1 cellular context compared by ENCODE assay signal in the genomic region with DNA sequence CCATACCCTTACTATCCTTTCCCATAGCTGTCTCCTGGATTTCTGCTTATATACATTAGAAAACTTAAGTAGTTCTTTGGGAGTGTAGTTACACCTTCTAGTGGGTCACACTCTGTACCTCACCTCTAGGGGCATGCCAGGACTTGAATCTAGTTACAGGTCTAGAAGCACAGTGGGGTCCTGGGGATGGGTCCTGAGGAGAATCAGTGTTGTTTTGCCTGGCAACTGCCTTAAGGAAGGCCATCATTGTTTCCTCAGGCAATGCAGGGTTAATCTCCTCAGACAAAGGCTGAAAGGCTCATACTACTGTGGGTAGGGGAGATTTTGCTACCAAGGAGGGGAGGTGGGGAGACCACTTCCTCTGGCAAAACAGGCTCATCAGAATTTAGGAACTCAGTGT.
TF ChIP-seq lines count a peak whose summit lies in the region.

No MANE protein-coding gene starts in this region.

TF ChIP-seq in H1, 55 proteins besides CTCF, POLR2A, EP300 and RAD21:
- TF ChIP-seq TEAD4 (IDR thresholded peaks at IDR 0.05; ENCODE audit: low read depth, low read length), result no peak
- TF ChIP-seq TAF1 (IDR thresholded peaks at IDR 0.05; ENCODE audit: low read depth, low read length), result no peak
- no peak for TF ChIP-seq RBBP5 (IDR thresholded peaks at IDR 0.05; ENCODE audit: borderline replicate concordance, low read depth, low read length)
- TF ChIP-seq GABPA (IDR thresholded peaks at IDR 0.05; ENCODE audit: borderline replicate concordance, insufficient read depth, low read length), result no peak
- TF ChIP-seq SIN3A (conservative IDR thresholded peaks at IDR 0.05 in 1 of 2, IDR thresholded peaks at IDR 0.05 in 1 of 2; ENCODE audit: low read depth in 1 of 2, low read length in 2 of 2), result no peak
- TF ChIP-seq BCL11A (IDR thresholded peaks at IDR 0.05; ENCODE audit: low read depth in 2 of 2, low read length in 2 of 2), result no peak
- TF ChIP-seq, protein P1, sequence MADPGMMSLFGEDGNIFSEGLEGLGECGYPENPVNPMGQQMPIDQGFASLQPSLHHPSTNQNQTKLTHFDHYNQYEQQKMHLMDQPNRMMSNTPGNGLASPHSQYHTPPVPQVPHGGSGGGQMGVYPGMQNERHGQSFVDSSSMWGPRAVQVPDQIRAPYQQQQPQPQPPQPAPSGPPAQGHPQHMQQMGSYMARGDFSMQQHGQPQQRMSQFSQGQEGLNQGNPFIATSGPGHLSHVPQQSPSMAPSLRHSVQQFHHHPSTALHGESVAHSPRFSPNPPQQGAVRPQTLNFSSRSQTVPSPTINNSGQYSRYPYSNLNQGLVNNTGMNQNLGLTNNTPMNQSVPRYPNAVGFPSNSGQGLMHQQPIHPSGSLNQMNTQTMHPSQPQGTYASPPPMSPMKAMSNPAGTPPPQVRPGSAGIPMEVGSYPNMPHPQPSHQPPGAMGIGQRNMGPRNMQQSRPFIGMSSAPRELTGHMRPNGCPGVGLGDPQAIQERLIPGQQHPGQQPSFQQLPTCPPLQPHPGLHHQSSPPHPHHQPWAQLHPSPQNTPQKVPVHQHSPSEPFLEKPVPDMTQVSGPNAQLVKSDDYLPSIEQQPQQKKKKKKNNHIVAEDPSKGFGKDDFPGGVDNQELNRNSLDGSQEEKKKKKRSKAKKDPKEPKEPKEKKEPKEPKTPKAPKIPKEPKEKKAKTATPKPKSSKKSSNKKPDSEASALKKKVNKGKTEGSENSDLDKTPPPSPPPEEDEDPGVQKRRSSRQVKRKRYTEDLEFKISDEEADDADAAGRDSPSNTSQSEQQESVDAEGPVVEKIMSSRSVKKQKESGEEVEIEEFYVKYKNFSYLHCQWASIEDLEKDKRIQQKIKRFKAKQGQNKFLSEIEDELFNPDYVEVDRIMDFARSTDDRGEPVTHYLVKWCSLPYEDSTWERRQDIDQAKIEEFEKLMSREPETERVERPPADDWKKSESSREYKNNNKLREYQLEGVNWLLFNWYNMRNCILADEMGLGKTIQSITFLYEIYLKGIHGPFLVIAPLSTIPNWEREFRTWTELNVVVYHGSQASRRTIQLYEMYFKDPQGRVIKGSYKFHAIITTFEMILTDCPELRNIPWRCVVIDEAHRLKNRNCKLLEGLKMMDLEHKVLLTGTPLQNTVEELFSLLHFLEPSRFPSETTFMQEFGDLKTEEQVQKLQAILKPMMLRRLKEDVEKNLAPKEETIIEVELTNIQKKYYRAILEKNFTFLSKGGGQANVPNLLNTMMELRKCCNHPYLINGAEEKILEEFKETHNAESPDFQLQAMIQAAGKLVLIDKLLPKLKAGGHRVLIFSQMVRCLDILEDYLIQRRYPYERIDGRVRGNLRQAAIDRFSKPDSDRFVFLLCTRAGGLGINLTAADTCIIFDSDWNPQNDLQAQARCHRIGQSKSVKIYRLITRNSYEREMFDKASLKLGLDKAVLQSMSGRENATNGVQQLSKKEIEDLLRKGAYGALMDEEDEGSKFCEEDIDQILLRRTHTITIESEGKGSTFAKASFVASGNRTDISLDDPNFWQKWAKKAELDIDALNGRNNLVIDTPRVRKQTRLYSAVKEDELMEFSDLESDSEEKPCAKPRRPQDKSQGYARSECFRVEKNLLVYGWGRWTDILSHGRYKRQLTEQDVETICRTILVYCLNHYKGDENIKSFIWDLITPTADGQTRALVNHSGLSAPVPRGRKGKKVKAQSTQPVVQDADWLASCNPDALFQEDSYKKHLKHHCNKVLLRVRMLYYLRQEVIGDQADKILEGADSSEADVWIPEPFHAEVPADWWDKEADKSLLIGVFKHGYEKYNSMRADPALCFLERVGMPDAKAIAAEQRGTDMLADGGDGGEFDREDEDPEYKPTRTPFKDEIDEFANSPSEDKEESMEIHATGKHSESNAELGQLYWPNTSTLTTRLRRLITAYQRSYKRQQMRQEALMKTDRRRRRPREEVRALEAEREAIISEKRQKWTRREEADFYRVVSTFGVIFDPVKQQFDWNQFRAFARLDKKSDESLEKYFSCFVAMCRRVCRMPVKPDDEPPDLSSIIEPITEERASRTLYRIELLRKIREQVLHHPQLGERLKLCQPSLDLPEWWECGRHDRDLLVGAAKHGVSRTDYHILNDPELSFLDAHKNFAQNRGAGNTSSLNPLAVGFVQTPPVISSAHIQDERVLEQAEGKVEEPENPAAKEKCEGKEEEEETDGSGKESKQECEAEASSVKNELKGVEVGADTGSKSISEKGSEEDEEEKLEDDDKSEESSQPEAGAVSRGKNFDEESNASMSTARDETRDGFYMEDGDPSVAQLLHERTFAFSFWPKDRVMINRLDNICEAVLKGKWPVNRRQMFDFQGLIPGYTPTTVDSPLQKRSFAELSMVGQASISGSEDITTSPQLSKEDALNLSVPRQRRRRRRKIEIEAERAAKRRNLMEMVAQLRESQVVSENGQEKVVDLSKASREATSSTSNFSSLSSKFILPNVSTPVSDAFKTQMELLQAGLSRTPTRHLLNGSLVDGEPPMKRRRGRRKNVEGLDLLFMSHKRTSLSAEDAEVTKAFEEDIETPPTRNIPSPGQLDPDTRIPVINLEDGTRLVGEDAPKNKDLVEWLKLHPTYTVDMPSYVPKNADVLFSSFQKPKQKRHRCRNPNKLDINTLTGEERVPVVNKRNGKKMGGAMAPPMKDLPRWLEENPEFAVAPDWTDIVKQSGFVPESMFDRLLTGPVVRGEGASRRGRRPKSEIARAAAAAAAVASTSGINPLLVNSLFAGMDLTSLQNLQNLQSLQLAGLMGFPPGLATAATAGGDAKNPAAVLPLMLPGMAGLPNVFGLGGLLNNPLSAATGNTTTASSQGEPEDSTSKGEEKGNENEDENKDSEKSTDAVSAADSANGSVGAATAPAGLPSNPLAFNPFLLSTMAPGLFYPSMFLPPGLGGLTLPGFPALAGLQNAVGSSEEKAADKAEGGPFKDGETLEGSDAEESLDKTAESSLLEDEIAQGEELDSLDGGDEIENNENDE (IDR thresholded peaks at IDR 0.05; ENCODE audit: insufficient replicate concordance, low read length), result no peak
- TF ChIP-seq CEBPB (IDR thresholded peaks at IDR 0.05; ENCODE audit: low read depth, low read length), result no peak
- no peak for TF ChIP-seq RFX5 (IDR thresholded peaks at IDR 0.05; ENCODE audit: borderline replicate concordance, low read depth, low read length)
- TF ChIP-seq CBX8 (IDR thresholded peaks at IDR 0.05; ENCODE audit: borderline replicate concordance, low read depth, low read length), result no peak
- no peak for TF ChIP-seq NRF1 (IDR thresholded peaks at IDR 0.05; ENCODE audit: low read depth, low read length)
- TF ChIP-seq PHF8 (conservative IDR thresholded peaks at IDR 0.05; ENCODE audit: low read depth, low read length), result no peak
- no peak for TF ChIP-seq EGR1 (IDR thresholded peaks at IDR 0.05; ENCODE audit: borderline replicate concordance, low read depth, low read length)
- TF ChIP-seq, protein P2, sequence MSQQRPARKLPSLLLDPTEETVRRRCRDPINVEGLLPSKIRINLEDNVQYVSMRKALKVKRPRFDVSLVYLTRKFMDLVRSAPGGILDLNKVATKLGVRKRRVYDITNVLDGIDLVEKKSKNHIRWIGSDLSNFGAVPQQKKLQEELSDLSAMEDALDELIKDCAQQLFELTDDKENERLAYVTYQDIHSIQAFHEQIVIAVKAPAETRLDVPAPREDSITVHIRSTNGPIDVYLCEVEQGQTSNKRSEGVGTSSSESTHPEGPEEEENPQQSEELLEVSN (IDR thresholded peaks at IDR 0.05), result no peak
- TF ChIP-seq CHD2 (IDR thresholded peaks at IDR 0.05; ENCODE audit: low read length), result no peak
- TF ChIP-seq CTBP2 (IDR thresholded peaks at IDR 0.05; ENCODE audit: borderline replicate concordance, insufficient read depth, insufficient read length, low read length), result no peak
- no peak for TF ChIP-seq SRF (IDR thresholded peaks at IDR 0.05; ENCODE audit: low read depth, low read length)
